In the genomic region with DNA sequence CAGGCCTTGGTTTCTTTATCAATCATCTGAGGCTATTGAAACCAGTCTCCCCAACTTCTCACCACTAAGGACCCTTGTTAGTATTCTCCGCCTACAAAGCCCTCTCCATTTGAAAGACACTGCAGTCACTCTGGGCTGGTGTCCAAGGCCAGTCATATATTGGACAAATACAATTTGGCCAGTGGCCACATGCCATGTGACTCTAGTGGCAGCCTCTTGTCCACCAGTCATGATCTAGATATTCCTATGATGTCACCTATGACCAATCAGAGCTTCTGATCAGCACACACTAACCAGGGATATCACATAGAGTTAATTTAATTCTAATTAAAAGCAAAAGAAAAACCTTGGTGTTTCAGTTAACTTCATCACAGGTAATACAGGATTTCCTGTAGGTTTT, we compare ENCODE assay signal across 18 cellular contexts.
DNase-seq lines count a peak whose midpoint lies in the region; ATAC-seq, FAIRE-seq and TF ChIP-seq lines count a peak whose summit lies in the region.
"Had no signal": no experiment of that assay in that cellular context is flagged by ENCODE, and none has a peak within 500 bp of the region (broad histone marks: within the 10 kb centered on the region; RNA-seq: fewer than 3 reads in every experiment).

No MANE protein-coding gene starts in this region.

- H3K4me3 ChIP-seq in BE2C (ENCODE audit: low read depth, low read length) (no peak overlapping the region), K562 (no peak overlapping the region)
- H3K4me3 ChIP-seq: ovary had no signal

- no peaks in the 10 kb centered on the region for H3K9me1 ChIP-seq in K562 (ENCODE audit: control insufficient read depth, insufficient read depth, low read length)

- H3K36me3 ChIP-seq in BE2C = no peaks in the 10 kb centered on the region
- H3K36me3 ChIP-seq in K562 (ENCODE audit: control insufficient read depth, insufficient read depth, low read length) = no peaks in the 10 kb centered on the region
- H3K36me3 ChIP-seq: ovary had no signal

- TF ChIP-seq CTCF in BE2C (IDR thresholded peaks at IDR 0.05; ENCODE audit: low read depth, low read length) (no peak), K562 (IDR thresholded peaks at IDR 0.05 in 2 of 3, conservative IDR thresholded peaks at IDR 0.05 in 1 of 3; ENCODE audit: insufficient read depth in 2 of 3, low read depth in 1 of 3, low read length in 3 of 3) (no peak)

- intact Hi-C loops in K562 (cut with micrococcal nuclease) = no loop called here

- H3K27ac Mint-ChIP-seq in T-helper 2 cell treated with Interferon-gamma antibody and Interleukin-4, amounts not matched to agents 5 μg/mL and 100 μg/mL, for 36 hours = no peak overlapping the region
- peak overlapping the region in 1 of 10 donors; percentile 42 for H3K27ac Mint-ChIP-seq in naive thymus-derived CD8-positive, alpha-beta T cell
- H3K27ac Mint-ChIP-seq: activated naive CD4-positive, alpha-beta T cell treated with anti-CD3 and anti-CD28 coated beads for 36 hours; H9 had no signal

- H4K20me1 ChIP-seq in K562 (replicated peaks; ENCODE audit: control insufficient read depth, insufficient read depth, low read length) = no peaks in the 10 kb centered on the region; the same call in 1 of the 2 replicates

- no peak for TF ChIP-seq POLR2A in K562 (conservative IDR thresholded peaks at IDR 0.05)

- TF ChIP-seq RAD21 in K562 (CRISPR knock-in tag; conservative IDR thresholded peaks at IDR 0.05 in 1 of 2, IDR thresholded peaks at IDR 0.05 in 1 of 2) = no peak

- ATAC-seq in K562 = peak; percentile 33; the same call in 1 of the 3 replicates
- no peak for ATAC-seq in naive thymus-derived CD8-positive, alpha-beta T cell

- H3K9ac ChIP-seq in K562 (ENCODE audit: insufficient read depth in 1 of 2, low read depth in 2 of 2, low read length in 2 of 2) = no peak overlapping the region

- in situ Hi-C loops in K562 (cut with MboI) = no loop called here

- peaks cover 19% of the 10 kb centered on the region for H3K4me1 ChIP-seq in BE2C
- H3K4me1 ChIP-seq in K562 (replicated peaks in 1 of 2; ENCODE audit: control insufficient read depth in 2 of 2, insufficient read depth in 2 of 2, low read length in 2 of 2) = peaks cover 0 to 4% of the 10 kb centered on the region in 2 experiments; a peak in 3 of 5 replicates

- H3K9me3 Mint-ChIP-seq in T-helper 2 cell treated with Interferon-gamma antibody and Interleukin-4, amounts not matched to agents 5 μg/mL and 100 μg/mL, for 36 hours = no peaks in the 10 kb centered on the region
- H3K9me3 Mint-ChIP-seq in naive thymus-derived CD8-positive, alpha-beta T cell = no peaks in the 10 kb centered on the region
- H3K9me3 Mint-ChIP-seq: activated naive CD4-positive, alpha-beta T cell treated with anti-CD3 and anti-CD28 coated beads for 36 hours; H9 had no signal

- no peaks in the 10 kb centered on the region for H3K36me3 Mint-ChIP-seq in T-helper 2 cell treated with Interferon-gamma antibody and Interleukin-4, amounts not matched to agents 5 μg/mL and 100 μg/mL, for 36 hours (ENCODE audit: low read depth)
- H3K36me3 Mint-ChIP-seq in naive thymus-derived CD8-positive, alpha-beta T cell = no peaks in the 10 kb centered on the region

- FAIRE-seq in K562 (lab: Jason Lieb, UNC) = no peak
- FAIRE-seq: TTC549, urothelium cell line had no signal

- H3K4me2 ChIP-seq in K562 (ENCODE audit: insufficient read depth, low read length) = no peak overlapping the region

- no peaks in the 10 kb centered on the region for H3K27me3 ChIP-seq in BE2C
- peaks cover 11 to 25% of the 10 kb centered on the region in 2 experiments for H3K27me3 ChIP-seq in K562 (ENCODE audit: control insufficient read depth in 2 of 2, insufficient read depth in 2 of 2, low read length in 2 of 2)
- H3K27me3 ChIP-seq: ovary had no signal

- DNase-seq in BE2C (peak; percentile 30), NCI-H1092 treated with DMSO at 0.1 percent for 48 hours (lab: John Stamatoyannopoulos, UW) (peak; percentile 86), K562 (ENCODE audit: extremely low read depth in 1 of 4, low spot score in 3 of 4) (peak in 3 of 4 experiments; percentile 13 to 48 (median 43)), lung microvascular endothelial cell (ENCODE audit: low read depth in 2 of 2) (peak; percentile 30 to 87), glomerular visceral epithelial cell (ENCODE audit: extremely low spot score) (no peak), T1000 (lab: John Stamatoyannopoulos, UW) (no peak)
- no peak for DNase-seq in T-helper 2 cell treated with Interferon-gamma antibody and Interleukin-4, amounts not matched to agents 5 μg/mL and 100 μg/mL, for 36 hours (ENCODE audit: low spot score)
- no peak for DNase-seq in naive thymus-derived CD8-positive, alpha-beta T cell
- DNase-seq: activated CD8-positive, alpha-beta memory T cell treated with anti-CD3 and anti-CD28 coated beads for 24 hours; activated naive CD4-positive, alpha-beta T cell treated with anti-CD3 and anti-CD28 coated beads for 36 hours; H9; MV-4-11; NCI-H510A; ovary; Right ventricle myocardium superior; stimulated activated CD4-positive, alpha-beta T cell treated with anti-CD3 and anti-CD28 coated beads, Interleukin-15, amount 100 ng/mL, for 24 hours had no signal

- no peak overlapping the region for H3K27ac ChIP-seq in K562 (ENCODE audit: extremely low read depth, low read depth, low read length)
- H3K27ac ChIP-seq: ovary had no signal

- no peaks in the 10 kb centered on the region for H3K79me2 ChIP-seq in K562 (ENCODE audit: control insufficient read depth, insufficient read depth, low read length)

- H3K4me1 Mint-ChIP-seq in T-helper 2 cell treated with Interferon-gamma antibody and Interleukin-4, amounts not matched to agents 5 μg/mL and 100 μg/mL, for 36 hours (ENCODE audit: low read depth) = peaks cover 13% of the 10 kb centered on the region
- H3K4me1 Mint-ChIP-seq in naive thymus-derived CD8-positive, alpha-beta T cell = peaks cover 1 to 12% (median 2%) of the 10 kb centered on the region in 4 donors

- WGBS in K562 (ENCODE audit: insufficient coverage, low coverage, missing lambda C conversion rate) = 22% methylated on average over 1 of the region's 1 CpG

- H3K9me3 ChIP-seq in BE2C (no peaks in the 10 kb centered on the region), K562 (replicated peaks; ENCODE audit: control insufficient read depth, insufficient read depth, low read depth, low read length) (no peaks in the 10 kb centered on the region)
- H3K9me3 ChIP-seq: ovary had no signal

- CTCF ChIA-PET in K562 (lab: Yijun Ruan, JAX; ENCODE audit: low intra/inter-chr PET ratio) = no interaction called here

- H3K4me3 Mint-ChIP-seq in T-helper 2 cell treated with Interferon-gamma antibody and Interleukin-4, amounts not matched to agents 5 μg/mL and 100 μg/mL, for 36 hours = no peak overlapping the region
- H3K4me3 Mint-ChIP-seq in naive thymus-derived CD8-positive, alpha-beta T cell = no peak overlapping the region
- H3K4me3 Mint-ChIP-seq: activated naive CD4-positive, alpha-beta T cell treated with anti-CD3 and anti-CD28 coated beads for 36 hours; H9 had no signal

- BruUV-seq in K562 (replicated peaks; lab: Mats Ljungman, UMichigan) = no TSS peak

- H3K27me3 Mint-ChIP-seq in T-helper 2 cell treated with Interferon-gamma antibody and Interleukin-4, amounts not matched to agents 5 μg/mL and 100 μg/mL, for 36 hours (ENCODE audit: low read depth) = peaks cover 8% of the 10 kb centered on the region
- peaks cover 0 to 3% (median 0%) of the 10 kb centered on the region in 5 donors for H3K27me3 Mint-ChIP-seq in naive thymus-derived CD8-positive, alpha-beta T cell

- no peak for TF ChIP-seq EP300 in K562 (IDR thresholded peaks at IDR 0.05; ENCODE audit: low read length)

- no peak overlapping the region for H2AFZ ChIP-seq in K562 (ENCODE audit: low read depth, low read length)

- POLR2A ChIA-PET in K562 (lab: Yijun Ruan, JAX) = interaction anchor here (0.6 kb wide), 1 partner anchor 16 kb away, joined by 4 read pairs; no protein-coding TSS in a partner anchor
- POLR2A ChIA-PET in naive thymus-derived CD8-positive, alpha-beta T cell (lab: Charles Lee) = interaction anchor here (0.6 kb wide), 2 partner anchors 97 to 364 kb away, joined by 4 read pairs; no protein-coding TSS in a partner anchor

TF ChIP-seq in K562, 482 proteins besides CTCF, POLR2A, EP300 and RAD21 (continues in another document):
- TF ChIP-seq L3MBTL2 (IDR thresholded peaks at IDR 0.05) = 0 out of 2 replicates have a peak, but pooled peaks have one; percentile 29
- no peak for TF ChIP-seq ILF3 (IDR thresholded peaks at IDR 0.05; ENCODE audit: borderline replicate concordance)
- no peak for TF ChIP-seq U2AF1 (optimal IDR thresholded peaks at IDR 0.05; ENCODE audit: low read depth, low read length)
- peak; percentile 57 for TF ChIP-seq RAD51 (IDR thresholded peaks at IDR 0.05; ENCODE audit: borderline replicate concordance, low read depth)
- no peak for TF ChIP-seq FOXK1 (CRISPR knock-in tag; IDR thresholded peaks at IDR 0.05; ENCODE audit: borderline replicate concordance)
- TF ChIP-seq ATF7 (IDR thresholded peaks at IDR 0.05) = peak; percentile 91
- TF ChIP-seq, protein P1, sequence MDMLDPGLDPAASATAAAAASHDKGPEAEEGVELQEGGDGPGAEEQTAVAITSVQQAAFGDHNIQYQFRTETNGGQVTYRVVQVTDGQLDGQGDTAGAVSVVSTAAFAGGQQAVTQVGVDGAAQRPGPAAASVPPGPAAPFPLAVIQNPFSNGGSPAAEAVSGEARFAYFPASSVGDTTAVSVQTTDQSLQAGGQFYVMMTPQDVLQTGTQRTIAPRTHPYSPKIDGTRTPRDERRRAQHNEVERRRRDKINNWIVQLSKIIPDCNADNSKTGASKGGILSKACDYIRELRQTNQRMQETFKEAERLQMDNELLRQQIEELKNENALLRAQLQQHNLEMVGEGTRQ (CRISPR knock-in tag; IDR thresholded peaks at IDR 0.05) = peak; percentile 38
- TF ChIP-seq BDP1 (IDR thresholded peaks at IDR 0.05; ENCODE audit: insufficient read depth, insufficient read length) = no peak
- TF ChIP-seq, protein P2, sequence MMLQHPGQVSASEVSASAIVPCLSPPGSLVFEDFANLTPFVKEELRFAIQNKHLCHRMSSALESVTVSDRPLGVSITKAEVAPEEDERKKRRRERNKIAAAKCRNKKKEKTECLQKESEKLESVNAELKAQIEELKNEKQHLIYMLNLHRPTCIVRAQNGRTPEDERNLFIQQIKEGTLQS (IDR thresholded peaks at IDR 0.05) = peak; percentile 63
- TF ChIP-seq, protein P2 (CRISPR knock-in tag; conservative IDR thresholded peaks at IDR 0.05) = no peak
- no peak for TF ChIP-seq ZKSCAN3 (CRISPR knock-in tag; IDR thresholded peaks at IDR 0.05)
- TF ChIP-seq, protein P3, sequence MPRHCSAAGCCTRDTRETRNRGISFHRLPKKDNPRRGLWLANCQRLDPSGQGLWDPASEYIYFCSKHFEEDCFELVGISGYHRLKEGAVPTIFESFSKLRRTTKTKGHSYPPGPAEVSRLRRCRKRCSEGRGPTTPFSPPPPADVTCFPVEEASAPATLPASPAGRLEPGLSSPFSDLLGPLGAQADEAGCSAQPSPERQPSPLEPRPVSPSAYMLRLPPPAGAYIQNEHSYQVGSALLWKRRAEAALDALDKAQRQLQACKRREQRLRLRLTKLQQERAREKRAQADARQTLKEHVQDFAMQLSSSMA (CRISPR knock-in tag; IDR thresholded peaks at IDR 0.05) = no peak

Comparison
In these comparisons a context has a peak if more than half of its experiments do, and no peak if none do; other contexts are left out.
1. DNase-seq: peak in BE2C (single experiment), NCI-H1092 treated with DMSO at 0.1 percent for 48 hours (single experiment), K562 (3 of 4) and lung microvascular endothelial cell (2 of 2); none in glomerular visceral epithelial cell (single experiment), T-helper 2 cell treated with Interferon-gamma antibody and Interleukin-4, amounts not matched to agents 5 μg/mL and 100 μg/mL, for 36 hours (single experiment), naive thymus-derived CD8-positive, alpha-beta T cell (0 of 10) and T1000 (single experiment).